ENCODE assay signal across 8 cellular contexts in genomic region chr11:22666320-22666699, GRCh38. TPM values are rescaled to one million over a fixed set of nuclear protein-coding genes. Genes with fewer than 3 reads are reported as not detected.
DNase-seq lines count a peak whose midpoint lies in the region; ATAC-seq, FAIRE-seq and TF ChIP-seq lines count a peak whose summit lies in the region.

TSS of gene GAS2 (plus strand) at chr11:22666611. CDS start at chr11:22674870, 8,259 bp downstream.

- H3K27ac ChIP-seq in GM12878 (ENCODE audit: control insufficient read depth, insufficient read depth) (peak within 1 kb of the TSS; percentile 77), mesodermal cell (ENCODE audit: low read depth, low read length, severe bottlenecking) (no peak within 1 kb of the TSS)

- H3K4me3 ChIP-seq in GM12878 = peak within 1 kb of the TSS; percentile 59
- peak within 1 kb of the TSS; percentile 41 for H3K4me3 ChIP-seq in mesodermal cell (ENCODE audit: extremely low read depth, insufficient read depth, low read length, poor library complexity, severe bottlenecking)

- ATAC-seq in GM18861 (IDR thresholded peaks at IDR 0.05; ENCODE audit: unreplicated experiment) = peak; percentile 12
- peak; percentile 30 for ATAC-seq in HG02885 (IDR thresholded peaks at IDR 0.05; ENCODE audit: poor library complexity, unreplicated experiment)
- ATAC-seq in GM12878 = peak; percentile 3
- ATAC-seq in GM19035 (IDR thresholded peaks at IDR 0.05; ENCODE audit: unreplicated experiment) = no peak
- ATAC-seq in GM19328 (IDR thresholded peaks at IDR 0.05; ENCODE audit: unreplicated experiment) = no peak
- no peak for ATAC-seq in GM21360 (IDR thresholded peaks at IDR 0.05; ENCODE audit: unreplicated experiment)

- no peak for TF ChIP-seq POLR2A in GM12878 (IDR thresholded peaks at IDR 0.05; ENCODE audit: low read depth, low read length)

- TF ChIP-seq EP300 in GM12878 (IDR thresholded peaks at IDR 0.05; ENCODE audit: borderline replicate concordance in 1 of 2, control insufficient read depth in 1 of 2, low read depth in 2 of 2, low read length in 2 of 2) = no peak

- in situ Hi-C loops in GM12878 (cut with MboI) = no loop called here

- no peak for DNase-seq in GM12878 (ENCODE audit: low read depth, low spot score)
- no peak for DNase-seq in activated CD4-positive, CD25-positive, alpha-beta regulatory T cell (lab: John Stamatoyannopoulos, UW)

- RAD21 ChIA-PET in GM12878 (lab: Charles Lee; ENCODE audit: unreplicated experiment) = interaction anchor here (1.2 to 3.7 kb wide), 6 partner anchors 9 to 162 kb away, joined by 3 to 46 read pairs (median 5); no protein-coding TSS in a partner anchor

- no TSS peak for BruUV-seq in GM12878 (replicated peaks; lab: Mats Ljungman, UMichigan)

- peak within 1 kb of the TSS; percentile 63 for H3K9ac ChIP-seq in GM12878 (ENCODE audit: control insufficient read depth, insufficient read depth, low read length)

- no peak for TF ChIP-seq CTCF in GM12878 (IDR thresholded peaks at IDR 0.05 in 2 of 3, conservative IDR thresholded peaks at IDR 0.05 in 1 of 3; ENCODE audit: control insufficient read depth in 2 of 3, extremely low read depth in 1 of 3, insufficient read depth in 1 of 3, low read depth in 3 of 3, low read length in 3 of 3)

- intact Hi-C loops in GM12878 (cut with micrococcal nuclease; ENCODE audit: unreplicated experiment) = loop anchor here (2.0 to 5.0 kb wide), 2 partner anchors 42 to 334 kb away; partner anchors contain the start of gene FANCF

- FAIRE-seq in GM12878 (lab: Jason Lieb, UNC) = no peak

- H3K9me3 ChIP-seq in GM12878 (replicated peaks; ENCODE audit: control insufficient read depth, insufficient read depth, low read length) (no peaks in the 10 kb centered on the region), mesodermal cell (ENCODE audit: control insufficient read depth, low read length) (no peaks in the 10 kb centered on the region)

- H3K4me2 ChIP-seq in GM12878 (ENCODE audit: control insufficient read depth, insufficient read depth) = peak within 1 kb of the TSS; percentile 73

- H3K27me3 ChIP-seq in GM12878 (replicated peaks in 1 of 2; ENCODE audit: control insufficient read depth in 2 of 2, insufficient read depth in 2 of 2, low read length in 1 of 2) = no peaks in the 10 kb centered on the region

- H3K36me3 ChIP-seq in GM12878 (ENCODE audit: control insufficient read depth in 2 of 2, insufficient read depth in 2 of 2, low read length in 1 of 2) (no peaks in the 10 kb centered on the region), mesodermal cell (ENCODE audit: control insufficient read depth, insufficient read depth, low read length) (no peaks in the 10 kb centered on the region)

- H2AFZ ChIP-seq in GM12878 (ENCODE audit: control insufficient read depth, low read depth, low read length) = peak within 1 kb of the TSS; percentile 84

- 33% methylated on average over 8 of the region's 8 CpGs for WGBS in GM12878 (ENCODE audit: insufficient coverage, insufficient replicate concordance, low lambda C conversion rate, missing lambda C conversion rate)
- WGBS in mesodermal cell (ENCODE audit: insufficient coverage in 2 of 2), 2 experiments = 9% methylated on average over 4 of the region's 8 CpGs; no CpG with 5 or more reads in 1 of the 2 experiments

- SMC1A ChIA-PET in GM12878 (lab: Charles Lee; ENCODE audit: uncharacterized antibody, unreplicated experiment) = interaction anchor here (0.8 to 3.6 kb wide), 14 partner anchors 9 to 468 kb away, joined by 3 to 30 read pairs (median 4); partner anchors contain the start of gene FANCF

- POLR2A ChIA-PET in GM12878 (lab: Charles Lee) = interaction anchor here (0.8 to 2.8 kb wide), 9 partner anchors 9 to 122 kb away, joined by 3 to 19 read pairs (median 5); partner anchors contain the start of gene FANCF

- peaks cover 2% of the 10 kb centered on the region for H3K79me2 ChIP-seq in GM12878 (ENCODE audit: control insufficient read depth, insufficient read depth, low read length)

- H4K20me1 ChIP-seq in GM12878 (ENCODE audit: control insufficient read depth, insufficient read depth) = no peaks in the 10 kb centered on the region

- CTCF ChIA-PET in GM12878 (lab: Yijun Ruan, JAX) = interaction anchor here (0.5 to 2.1 kb wide), 13 partner anchors 9 to 163 kb away, joined by 3 to 13 read pairs (median 4); partner anchors contain the start of genes FANCF and SVIP

- H3K4me1 ChIP-seq in GM12878 (ENCODE audit: control insufficient read depth, insufficient read depth, low read length) (no peaks in the 10 kb centered on the region), mesodermal cell (ENCODE audit: control insufficient read depth, insufficient read depth, low read length, poor library complexity, severe bottlenecking) (no peaks in the 10 kb centered on the region)

- TF ChIP-seq RAD21 in GM12878 (IDR thresholded peaks at IDR 0.05; ENCODE audit: insufficient read depth, low read depth, low read length) = no peak

TF ChIP-seq in GM12878, 131 proteins besides CTCF, POLR2A, EP300 and RAD21:
- TF ChIP-seq NFIC (IDR thresholded peaks at IDR 0.05; ENCODE audit: low read depth, low read length) (peak; percentile 20; the same call in 1 of the 2 replicates), SUPT20H (IDR thresholded peaks at IDR 0.05; ENCODE audit: borderline replicate concordance, control insufficient read depth, low read depth, low read length) (no peak), ZNF24 (IDR thresholded peaks at IDR 0.05) (no peak), NFXL1 (IDR thresholded peaks at IDR 0.05; ENCODE audit: borderline replicate concordance) (no peak), USF2 (IDR thresholded peaks at IDR 0.05; ENCODE audit: borderline replicate concordance, low read depth, low read length) (no peak)

RNA-seq across cellular contexts. Expression of gene GAS2, which starts in this region (rescaled TPM):
- total RNA-seq in GM12878 (2013; cell fraction: nucleolus; rRNA removed) = 96.9 and 104 TPM in 2 replicates
- total RNA-seq in GM12878 (2014; rRNA removed) (19.0 and 24.5 TPM in 2 replicates), GM12878 (2014; rRNA removed; fragmentation: Illumina TruSeq; extraction: Trizol) (22.2 and 23.4 TPM in 2 replicates), GM12878 (2021) (23.8 and 29.2 TPM in 2 replicates)
- polyA plus RNA-seq in GM12878 (2011; ENCODE audit: low read depth) = 9.2 TPM
- polyA plus RNA-seq in GM12878 (2011; rRNA removed) (81.4 and 124 TPM in 2 replicates), GM12878 (2014; fragmentation: Illumina TruSeq; extraction: Trizol) (18.5 TPM in 2 replicates), GM12878 (2014; fragmentation: Nextera tagmentation; extraction: Ambion mirVana) (10 to 100 TPM; 19.9 to 28.9 TPM), GM12878 (2014; rRNA removed) (12.2 and 16.4 TPM in 2 replicates), GM12878 (2016; fragmentation: Nextera tagmentation; extraction: Ambion mirVana) (10 to 100 TPM; 36.4 to 38.4 TPM)
- 40.0 and 43.6 TPM in 2 replicates for polyA plus RNA-seq in GM12878 (2011; cell fraction: cytosol; rRNA removed)
- polyA plus RNA-seq in GM12878 (2011; cell fraction: nucleus; rRNA removed) = 62.4 and 81.1 TPM in 2 replicates
- polyA plus RNA-seq in GM12878 (2012) = 7.4 and 9.0 TPM in 2 replicates
- 135 and 140 TPM in 2 replicates for polyA minus RNA-seq in GM12878 (2011; rRNA and poly(A)+ RNA removed)
- 41.3 and 44.3 TPM in 2 replicates for polyA minus RNA-seq in GM12878 (2011; cell fraction: cytosol; rRNA and poly(A)+ RNA removed)
- polyA minus RNA-seq in GM12878 (2011; cell fraction: nucleus; rRNA and poly(A)+ RNA removed) = 154 and 202 TPM in 2 replicates
- 1.0 TPM for polyA plus RNA-seq in mesodermal cell (2013, experiment 1 of 2)
- 1.3 TPM for polyA plus RNA-seq in mesodermal cell (2013, experiment 2 of 2)

Comparison
In these comparisons a context has a peak if more than half of its experiments do, and no peak if none do; other contexts are left out.
1. ATAC-seq: peak in GM18861 (single experiment), HG02885 (single experiment) and GM12878 (single experiment); none in GM19035 (single experiment), GM19328 (single experiment) and GM21360 (single experiment).